ENCODE assay signal across 21 cellular contexts in the genomic region with DNA sequence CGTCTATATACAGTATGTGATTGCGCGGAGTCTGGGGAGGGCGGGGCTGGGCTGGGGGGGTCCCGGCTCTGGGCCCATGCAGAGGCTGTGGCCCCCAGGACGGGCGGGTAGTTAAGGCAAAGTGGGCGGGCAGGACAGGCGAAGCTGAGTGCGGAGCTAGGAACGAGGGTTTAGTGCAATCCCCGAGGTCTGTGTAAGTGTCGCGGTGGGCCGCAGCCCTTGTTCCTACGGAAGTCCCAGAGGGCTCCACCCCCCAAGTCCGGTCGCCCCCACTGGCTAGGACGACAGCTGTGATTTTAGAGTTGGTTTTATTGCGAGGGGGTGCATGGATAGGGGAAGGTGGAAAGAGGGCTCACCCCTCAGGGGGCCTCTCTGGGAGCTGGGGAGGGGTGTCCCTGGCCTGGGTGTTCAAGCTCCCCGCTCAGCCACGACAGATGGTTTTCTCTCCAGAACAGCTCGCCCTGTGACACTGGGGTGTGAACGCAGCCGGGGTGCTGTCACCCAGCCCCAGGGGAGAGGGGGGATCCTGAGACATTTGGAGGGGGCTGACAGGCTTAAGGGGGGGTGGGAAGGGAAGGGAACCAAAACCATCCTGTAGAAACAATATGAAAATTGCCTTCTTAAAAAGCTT. TPM values are rescaled to one million over a fixed set of nuclear protein-coding genes. Genes with fewer than 3 reads are reported as not detected.
A peak's percentile ranks its signal among the peaks of the same experiment; 100 is the strongest.
DNase-seq lines count a peak whose midpoint lies in the region; ATAC-seq and TF ChIP-seq lines count a peak whose summit lies in the region.
"Had no signal": no experiment of that assay in that cellular context is flagged by ENCODE, and none has a peak within 500 bp of the region (broad histone marks: within the 10 kb centered on the region; RNA-seq: fewer than 3 reads in every experiment).

No MANE protein-coding gene starts in this region.

- no peaks in the 10 kb centered on the region for H3K36me3 ChIP-seq in neural progenitor cell
- H3K36me3 ChIP-seq in heart right ventricle, result peaks cover 0 to 74% (median 17%) of the 10 kb centered on the region in 9 donors
- peaks cover 32% of the 10 kb centered on the region for H3K36me3 ChIP-seq in brain microvascular endothelial cell (replicated peaks)

- H3F3A ChIP-seq in neural progenitor cell (ENCODE audit: low read depth), result peaks cover 6% of the 10 kb centered on the region

- DNase-seq in activated naive CD8-positive, alpha-beta T cell treated with anti-CD3 and anti-CD28 coated beads, Interleukin-2, amount 50 U/mL, for 24 hours, result no peak
- no peak for DNase-seq in central memory CD8-positive, alpha-beta T cell (ENCODE audit: low spot score in 2 of 2)
- DNase-seq in neural progenitor cell (ENCODE audit: low spot score) (no peak), NCI-H774 (lab: John Stamatoyannopoulos, UW) (no peak), heart right ventricle (no peak), brain microvascular endothelial cell (no peak), progenitor cell of endocrine pancreas (ENCODE audit: low spot score, unreplicated experiment) (no peak)
- DNase-seq: activated CD8-positive, alpha-beta T cell treated with anti-CD3 and anti-CD28 coated beads for 36 hours; activated naive CD8-positive, alpha-beta T cell treated with anti-CD3 and anti-CD28 coated beads, Interleukin-2, amount 10 ng/mL, durations not matched to agents 7 days and 5 days; CD8-positive, alpha-beta memory T cell; effector CD4-positive, alpha-beta T cell; midbrain; natural killer cell; NCI-H1105; NCI-H1930; NCI-H226; T-helper 1 cell had no signal

- no peak overlapping the region for H2AFZ ChIP-seq in neural progenitor cell (replicated peaks)

- H4K20me1 ChIP-seq in neural progenitor cell (ENCODE audit: low read depth), result peaks cover 25% of the 10 kb centered on the region

- H3K9me3 ChIP-seq in neural progenitor cell (ENCODE audit: low read depth), result no peaks in the 10 kb centered on the region
- H3K9me3 ChIP-seq in heart right ventricle, result no peaks in the 10 kb centered on the region

- 79 to 80% methylated on average over 25 of the region's 25 CpGs for WGBS in heart right ventricle, 2 donors

- no peaks in the 10 kb centered on the region for H3K9me3 Mint-ChIP-seq in activated naive CD8-positive, alpha-beta T cell (ENCODE audit: low read depth)
- H3K9me3 Mint-ChIP-seq in activated naive CD8-positive, alpha-beta T cell treated with anti-CD3 and anti-CD28 coated beads, Interleukin-2, amount 50 U/mL, for 24 hours, result no peaks in the 10 kb centered on the region
- H3K9me3 Mint-ChIP-seq in central memory CD8-positive, alpha-beta T cell, result no peaks in the 10 kb centered on the region
- no peaks in the 10 kb centered on the region for H3K9me3 Mint-ChIP-seq in neural progenitor cell
- H3K9me3 Mint-ChIP-seq in progenitor cell of endocrine pancreas (ENCODE audit: low read depth), result no peaks in the 10 kb centered on the region
- H3K9me3 Mint-ChIP-seq: activated CD8-positive, alpha-beta T cell treated with anti-CD3 and anti-CD28 coated beads for 36 hours; activated naive CD8-positive, alpha-beta T cell treated with anti-CD3 and anti-CD28 coated beads, Interleukin-2, amount 10 ng/mL, durations not matched to agents 7 days and 5 days; CD8-positive, alpha-beta memory T cell; IgD-negative memory B cell; natural killer cell had no signal

- H3K36me3 Mint-ChIP-seq in activated naive CD8-positive, alpha-beta T cell, result no peaks in the 10 kb centered on the region
- H3K36me3 Mint-ChIP-seq in activated naive CD8-positive, alpha-beta T cell treated with anti-CD3 and anti-CD28 coated beads, Interleukin-2, amount 50 U/mL, for 24 hours (ENCODE audit: low read depth), result peaks cover 11% of the 10 kb centered on the region
- H3K36me3 Mint-ChIP-seq in central memory CD8-positive, alpha-beta T cell (ENCODE audit: insufficient read depth), result peaks cover 61% of the 10 kb centered on the region
- H3K36me3 Mint-ChIP-seq in neural progenitor cell, result peaks cover 4% of the 10 kb centered on the region
- H3K36me3 Mint-ChIP-seq in progenitor cell of endocrine pancreas (ENCODE audit: insufficient read depth), result peaks cover 5% of the 10 kb centered on the region
- H3K36me3 Mint-ChIP-seq: IgD-negative memory B cell, natural killer cell had no signal

- H3K9ac ChIP-seq in neural progenitor cell, result no peak overlapping the region

- peak overlapping the region; percentile 41 for H3K27ac Mint-ChIP-seq in activated naive CD8-positive, alpha-beta T cell
- H3K27ac Mint-ChIP-seq in activated naive CD8-positive, alpha-beta T cell treated with anti-CD3 and anti-CD28 coated beads, Interleukin-2, amount 50 U/mL, for 24 hours, result no peak overlapping the region
- peak overlapping the region; percentile 95 for H3K27ac Mint-ChIP-seq in central memory CD8-positive, alpha-beta T cell (ENCODE audit: low read depth)
- H3K27ac Mint-ChIP-seq in neural progenitor cell, result no peak overlapping the region
- H3K27ac Mint-ChIP-seq in progenitor cell of endocrine pancreas, result no peak overlapping the region
- H3K27ac Mint-ChIP-seq: activated naive CD8-positive, alpha-beta T cell treated with anti-CD3 and anti-CD28 coated beads, Interleukin-2, amount 10 ng/mL, durations not matched to agents 7 days and 5 days had no signal

- in situ Hi-C loops in brain microvascular endothelial cell (cut with HindIII; ENCODE audit: low pct_ligation_motif_present, low sequenced_read_pairs), result no loop called here

- intact Hi-C loops in heart right ventricle (cut with DNase I), result no loop called here

- H3K4me1 Mint-ChIP-seq in activated naive CD8-positive, alpha-beta T cell (ENCODE audit: low read depth), result peaks cover 18% of the 10 kb centered on the region
- H3K4me1 Mint-ChIP-seq in activated naive CD8-positive, alpha-beta T cell treated with anti-CD3 and anti-CD28 coated beads, Interleukin-2, amount 50 U/mL, for 24 hours, result peaks cover 5% of the 10 kb centered on the region
- H3K4me1 Mint-ChIP-seq in central memory CD8-positive, alpha-beta T cell, result peaks cover 20% of the 10 kb centered on the region
- H3K4me1 Mint-ChIP-seq in neural progenitor cell, result no peaks in the 10 kb centered on the region
- H3K4me1 Mint-ChIP-seq in progenitor cell of endocrine pancreas (ENCODE audit: low read depth), result no peaks in the 10 kb centered on the region

- no peak for ATAC-seq in activated naive CD8-positive, alpha-beta T cell treated with anti-CD3 and anti-CD28 coated beads, Interleukin-2, amount 50 U/mL, for 24 hours
- no peak for ATAC-seq in central memory CD8-positive, alpha-beta T cell (replicated peaks; ENCODE audit: extremely low read depth, poor library complexity, severe bottlenecking)
- no peak for ATAC-seq in heart right ventricle
- ATAC-seq: activated CD8-positive, alpha-beta T cell treated with anti-CD3 and anti-CD28 coated beads for 36 hours; natural killer cell had no signal

- H3K27me3 ChIP-seq in neural progenitor cell, result no peaks in the 10 kb centered on the region
- H3K27me3 ChIP-seq in heart right ventricle, result no peaks in the 10 kb centered on the region
- H3K27me3 ChIP-seq in brain microvascular endothelial cell (replicated peaks), result no peaks in the 10 kb centered on the region

- no peak overlapping the region for H3K4me2 ChIP-seq in neural progenitor cell

- no peak for TF ChIP-seq CTCF in neural progenitor cell (IDR thresholded peaks at IDR 0.05)
- no peak for TF ChIP-seq CTCF in heart right ventricle (IDR thresholded peaks at IDR 0.05)
- no peak for TF ChIP-seq CTCF in brain microvascular endothelial cell (IDR thresholded peaks at IDR 0.05; ENCODE audit: low read depth, low read length, missing control alignments)
- no peak for TF ChIP-seq CTCF in progenitor cell of endocrine pancreas (IDR thresholded peaks at IDR 0.05; ENCODE audit: unreplicated experiment)

- H3K27ac ChIP-seq in neural progenitor cell (peak overlapping the region; percentile 76), heart right ventricle (no peak overlapping the region), brain microvascular endothelial cell (no peak overlapping the region)
- H3K27ac ChIP-seq: epithelial cell of prostate had no signal

- no peaks in the 10 kb centered on the region for H3K27me3 Mint-ChIP-seq in activated naive CD8-positive, alpha-beta T cell
- H3K27me3 Mint-ChIP-seq in activated naive CD8-positive, alpha-beta T cell treated with anti-CD3 and anti-CD28 coated beads, Interleukin-2, amount 50 U/mL, for 24 hours, result no peaks in the 10 kb centered on the region
- H3K27me3 Mint-ChIP-seq in central memory CD8-positive, alpha-beta T cell, result no peaks in the 10 kb centered on the region
- no peaks in the 10 kb centered on the region for H3K27me3 Mint-ChIP-seq in neural progenitor cell (ENCODE audit: insufficient read depth, low read depth)
- H3K27me3 Mint-ChIP-seq in progenitor cell of endocrine pancreas, result no peaks in the 10 kb centered on the region
- H3K27me3 Mint-ChIP-seq: activated CD8-positive, alpha-beta T cell treated with anti-CD3 and anti-CD28 coated beads for 36 hours; activated naive CD8-positive, alpha-beta T cell treated with anti-CD3 and anti-CD28 coated beads, Interleukin-2, amount 10 ng/mL, durations not matched to agents 7 days and 5 days; IgD-negative memory B cell had no signal

- peaks cover 13% of the 10 kb centered on the region for H3K79me2 ChIP-seq in neural progenitor cell (ENCODE audit: low read depth)

- no peak overlapping the region for H3K4me3 ChIP-seq in neural progenitor cell
- H3K4me3 ChIP-seq in heart right ventricle, result no peak overlapping the region
- H3K4me3 ChIP-seq in brain microvascular endothelial cell (ENCODE audit: low read depth, low read length), result no peak overlapping the region
- H3K4me3 ChIP-seq: skin epidermis had no signal

- H3K4me3 Mint-ChIP-seq in activated naive CD8-positive, alpha-beta T cell, result no peak overlapping the region
- H3K4me3 Mint-ChIP-seq in activated naive CD8-positive, alpha-beta T cell treated with anti-CD3 and anti-CD28 coated beads, Interleukin-2, amount 50 U/mL, for 24 hours, result no peak overlapping the region
- no peak overlapping the region for H3K4me3 Mint-ChIP-seq in central memory CD8-positive, alpha-beta T cell
- H3K4me3 Mint-ChIP-seq in neural progenitor cell (no peak overlapping the region), progenitor cell of endocrine pancreas (ENCODE audit: low read depth) (no peak overlapping the region)
- H3K4me3 Mint-ChIP-seq: activated CD8-positive, alpha-beta T cell treated with anti-CD3 and anti-CD28 coated beads for 36 hours; activated naive CD8-positive, alpha-beta T cell treated with anti-CD3 and anti-CD28 coated beads, Interleukin-2, amount 10 ng/mL, durations not matched to agents 7 days and 5 days; CD8-positive, alpha-beta memory T cell; IgD-negative memory B cell; natural killer cell had no signal

- H3K4me1 ChIP-seq in neural progenitor cell, result peaks cover 4% of the 10 kb centered on the region
- H3K4me1 ChIP-seq in heart right ventricle, result peaks cover 0 to 38% (median 22%) of the 10 kb centered on the region in 9 donors

RNA-seq across cellular contexts. Expression of a gene that starts 21.7 kb away (rescaled TPM):
- total RNA-seq in neural progenitor cell (ENCODE audit: low replicate concordance) (4.0 and 10.0 TPM in 2 replicates), heart right ventricle (10 to 100 TPM; 20.3 to 40.5 (median 26.3) TPM), progenitor cell of endocrine pancreas (18.4 and 19.1 TPM in 2 replicates)
- 10 to 100 TPM in 1 of 2 donors, 1 to 10 TPM in 1; 9.6 to 13.2 TPM for polyA plus RNA-seq in heart right ventricle

RNA-seq across cellular contexts. Expression of a gene that starts 37.5 kb away (rescaled TPM):
- total RNA-seq in neural progenitor cell (ENCODE audit: low replicate concordance), result 17.0 and 34.1 TPM in 2 replicates
- total RNA-seq in heart right ventricle, result 10 to 100 TPM; 11.5 to 22.8 (median 14.3) TPM
- 10 to 100 TPM in 1 of 2 donors, 1 to 10 TPM in 1; 8.5 to 10.5 TPM for polyA plus RNA-seq in heart right ventricle
- 55.3 and 56.3 TPM in 2 replicates for total RNA-seq in progenitor cell of endocrine pancreas

RNA-seq across cellular contexts. Expression of a gene that starts 59.8 kb away (rescaled TPM):
- total RNA-seq in neural progenitor cell (ENCODE audit: low replicate concordance), result 1,288 and 2,841 TPM in 2 replicates
- 1,000 to 10,000 TPM; 1,845 to 2,887 (median 2,645) TPM for total RNA-seq in heart right ventricle
- polyA plus RNA-seq in heart right ventricle, result 1,000 to 10,000 TPM in 1 of 2 donors, 100 to 1,000 TPM in 1; 704 to 1,279 TPM
- total RNA-seq in progenitor cell of endocrine pancreas, result 3,028 and 3,054 TPM in 2 replicates

Comparison
In these comparisons a context has a peak if more than half of its experiments do, and no peak if none do; other contexts are left out.
1. H3K27ac Mint-ChIP-seq: peak in activated naive CD8-positive, alpha-beta T cell (single experiment) and central memory CD8-positive, alpha-beta T cell (single experiment); none in activated naive CD8-positive, alpha-beta T cell treated with anti-CD3 and anti-CD28 coated beads, Interleukin-2, amount 50 U/mL, for 24 hours (single experiment), neural progenitor cell (single experiment) and progenitor cell of endocrine pancreas (single experiment).